8 cellular contexts compared by ENCODE assay signal in the genomic region with DNA sequence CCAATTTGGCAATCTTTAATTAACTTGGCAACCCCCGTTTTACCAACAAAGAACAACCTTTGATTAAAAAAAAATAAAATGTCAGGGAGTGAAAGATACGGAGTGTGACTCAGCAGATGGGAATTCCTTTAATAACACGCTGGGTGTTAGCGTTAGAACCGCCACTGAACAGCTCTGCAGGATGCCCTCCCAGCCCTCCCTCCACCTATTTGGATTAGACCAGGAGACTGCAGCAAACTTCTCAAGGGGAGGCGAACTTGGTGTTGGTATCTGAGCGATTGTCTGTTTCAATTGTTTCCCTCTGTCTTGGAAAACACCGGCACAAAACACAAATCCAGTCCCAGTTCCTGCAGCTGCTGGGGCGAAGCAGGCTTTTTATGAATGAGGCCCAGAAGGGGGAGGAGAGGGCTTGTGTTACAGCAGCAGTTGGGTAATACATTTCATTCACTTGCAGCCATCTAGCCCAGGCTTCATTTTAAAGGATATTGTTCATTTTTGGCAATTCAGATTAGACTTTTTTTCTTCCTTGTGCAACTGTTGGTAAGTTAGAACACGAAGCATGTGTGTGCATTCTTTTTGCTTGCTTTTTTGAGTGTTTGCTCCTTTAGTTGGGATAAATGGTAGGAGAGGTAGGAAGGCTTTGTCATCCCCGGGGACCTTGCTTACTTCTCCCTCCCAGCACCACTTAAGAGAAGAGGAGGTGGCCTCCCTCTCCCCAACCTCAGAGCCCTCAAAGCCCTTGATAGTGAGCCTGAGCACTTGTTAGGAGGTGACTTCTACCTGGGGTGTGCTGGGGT.
DNase-seq lines count a peak whose midpoint lies in the region; ATAC-seq, FAIRE-seq and TF ChIP-seq lines count a peak whose summit lies in the region.

No MANE protein-coding gene starts in this region.

- no peak for ATAC-seq in activated T-helper 17 cell treated with anti-CD3 and anti-CD28 coated beads, Interleukin-2, amount 50 U/mL, for 72 hours (replicated peaks)

- peak overlapping the region; percentile 50 for H3K27ac Mint-ChIP-seq in activated T-helper 17 cell treated with anti-CD3 and anti-CD28 coated beads, Interleukin-2, amount 50 U/mL, for 72 hours
- peak overlapping the region; percentile 79 for H3K27ac Mint-ChIP-seq in glutamatergic neuron (ENCODE audit: unreplicated experiment)
- H3K27ac Mint-ChIP-seq in osteocyte (ENCODE audit: unreplicated experiment): peak overlapping the region; percentile 91

- H3K27me3 Mint-ChIP-seq in activated T-helper 17 cell treated with anti-CD3 and anti-CD28 coated beads, Interleukin-2, amount 50 U/mL, for 72 hours: no peaks in the 10 kb centered on the region
- H3K27me3 Mint-ChIP-seq in glutamatergic neuron (ENCODE audit: unreplicated experiment) (peaks cover 5% of the 10 kb centered on the region), osteocyte (ENCODE audit: unreplicated experiment) (no peaks in the 10 kb centered on the region)

- no peak overlapping the region for H3K4me3 Mint-ChIP-seq in activated T-helper 17 cell treated with anti-CD3 and anti-CD28 coated beads, Interleukin-2, amount 50 U/mL, for 72 hours
- peak overlapping the region; percentile 74 for H3K4me3 Mint-ChIP-seq in glutamatergic neuron (ENCODE audit: unreplicated experiment)
- peak overlapping the region; percentile 65 for H3K4me3 Mint-ChIP-seq in osteocyte (ENCODE audit: unreplicated experiment)

- H3K36me3 Mint-ChIP-seq in activated T-helper 17 cell treated with anti-CD3 and anti-CD28 coated beads, Interleukin-2, amount 50 U/mL, for 72 hours (ENCODE audit: low read depth): no peaks in the 10 kb centered on the region
- H3K36me3 Mint-ChIP-seq in glutamatergic neuron (ENCODE audit: unreplicated experiment) (no peaks in the 10 kb centered on the region), osteocyte (ENCODE audit: unreplicated experiment) (peaks cover 2% of the 10 kb centered on the region)

- TF ChIP-seq CTCF in glutamatergic neuron (IDR thresholded peaks at IDR 0.05; ENCODE audit: partially characterized antibody, unreplicated experiment) (no peak), osteocyte (IDR thresholded peaks at IDR 0.05) (no peak)

- peaks cover 10% of the 10 kb centered on the region for H3K4me1 Mint-ChIP-seq in activated T-helper 17 cell treated with anti-CD3 and anti-CD28 coated beads, Interleukin-2, amount 50 U/mL, for 72 hours
- H3K4me1 Mint-ChIP-seq in glutamatergic neuron (ENCODE audit: low read depth, unreplicated experiment) (peaks cover 55% of the 10 kb centered on the region), osteocyte (ENCODE audit: unreplicated experiment) (peaks cover 74% of the 10 kb centered on the region)

- H3K9me3 Mint-ChIP-seq in activated T-helper 17 cell treated with anti-CD3 and anti-CD28 coated beads, Interleukin-2, amount 50 U/mL, for 72 hours: no peaks in the 10 kb centered on the region
- peaks cover 13% of the 10 kb centered on the region for H3K9me3 Mint-ChIP-seq in glutamatergic neuron (ENCODE audit: unreplicated experiment)
- H3K9me3 Mint-ChIP-seq in osteocyte (ENCODE audit: unreplicated experiment): no peaks in the 10 kb centered on the region

- DNase-seq in GM03348 (ENCODE audit: low spot score) (peak; percentile 84), NCI-H2107 treated with DMSO at 0.1 percent for 48 hours (lab: John Stamatoyannopoulos, UW; ENCODE audit: unreplicated experiment) (peak; percentile 69), glutamatergic neuron (peak; percentile 25), osteocyte (ENCODE audit: extremely low spot score, unreplicated experiment) (no peak), germinal center (ENCODE audit: low spot score) (no peak), GM12892 (ENCODE audit: insufficient read length) (no peak)
- DNase-seq in effector CD4-positive, alpha-beta T cell: no peak

- TF ChIP-seq POLR2A in GM12892 (IDR thresholded peaks at IDR 0.05; ENCODE audit: low read depth, low read length): no peak

- FAIRE-seq in GM12892 (lab: Jason Lieb, UNC): no peak

Comparison
In these comparisons a context has a peak if more than half of its experiments do, and no peak if none do; other contexts are left out.
1. DNase-seq: peak in GM03348 (single experiment), NCI-H2107 treated with DMSO at 0.1 percent for 48 hours (single experiment) and glutamatergic neuron (single experiment); none in osteocyte (single experiment), germinal center (single experiment), GM12892 (single experiment) and effector CD4-positive, alpha-beta T cell (single experiment).
2. Peak in every context shown above with its lines, with median percentiles within 50 percentile points of each other: H3K27ac Mint-ChIP-seq.